ENCODE assay signal across 34 cellular contexts in genomic region chr1:68340951-68341350, GRCh38.
"Had no signal": no experiment of that assay in that cellular context is flagged by ENCODE, and none has a peak within 500 bp of the region (broad histone marks: within the 10 kb centered on the region; RNA-seq: fewer than 3 reads in every experiment).

No MANE protein-coding gene starts in this region.

- H3K4me3 ChIP-seq: MG63 had no signal

- H3K27ac ChIP-seq: KMS-11 had no signal

- DNase-seq: Karpas-422, Kasumi-1, KG1, MG63, MM.1S, MV-4-11, NCI-H1048, NCI-H1092, NCI-H1092 treated with DMSO at 0.1 percent for 48 hours, NCI-H1105, NCI-H1105 treated with DMSO at 0.1 percent for 48 hours, NCI-H1417, NCI-H1417 treated with DMSO at 0.1 percent for 48 hours, NCI-H1436, NCI-H1436 treated with DMSO at 0.1 percent for 48 hours, NCI-H146, NCI-H1694, NCI-H1694 treated with DMSO at 0.1 percent for 48 hours, NCI-H187, NCI-H187 treated with DMSO at 0.1 percent for 48 hours, NCI-H1930, NCI-H2029, NCI-H2029 treated with DMSO at 0.1 percent for 48 hours, NCI-H2081, NCI-H2081 treated with DMSO at 0.1 percent for 48 hours, NCI-H2107, NCI-H2171, NCI-H2171 treated with DMSO at 0.1 percent for 48 hours, NCI-H2227 treated with DMSO at 0.1 percent for 48 hours, NCI-H226, NCI-H345, NCI-H446, NCI-H446 treated with DMSO at 0.1 percent for 48 hours had no signal
